7 cellular contexts compared by ENCODE assay signal in the genomic region with DNA sequence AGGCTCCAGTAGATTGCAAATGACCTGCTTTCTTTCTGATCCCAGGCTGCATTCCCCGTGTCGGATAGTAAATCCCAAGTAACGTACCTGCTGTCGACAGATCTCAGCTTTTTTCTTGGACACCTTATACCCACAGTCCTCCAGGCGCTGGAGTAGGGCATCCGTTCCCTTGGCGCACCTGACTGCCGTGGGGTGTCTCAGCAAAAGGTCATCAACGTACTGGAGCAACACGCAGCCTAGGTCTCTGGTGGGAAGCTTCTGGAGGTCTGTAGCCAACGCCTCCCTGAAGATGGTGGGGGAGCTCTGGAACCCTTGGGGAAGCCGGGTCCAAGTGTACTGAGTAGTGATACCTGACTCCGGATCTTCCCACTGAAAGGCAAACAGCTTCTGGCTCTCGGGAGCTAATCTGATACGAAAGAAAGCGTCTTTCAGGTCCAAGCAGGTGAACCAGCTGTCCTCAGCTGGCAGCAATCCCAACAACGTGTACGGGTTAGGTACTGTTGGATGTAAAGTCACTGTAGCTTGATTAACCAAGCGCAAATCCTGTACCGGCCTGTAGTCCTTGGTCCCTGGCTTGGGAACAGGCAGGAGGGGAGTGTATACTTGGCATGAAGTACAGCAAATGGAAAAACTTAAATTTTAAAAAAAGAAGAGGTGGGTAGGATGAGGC.
A peak's percentile ranks its signal among the peaks of the same experiment; 100 is the strongest.
DNase-seq lines count a peak whose midpoint lies in the region; ATAC-seq and TF ChIP-seq lines count a peak whose summit lies in the region.
"Not testable (repeated sequence)": the region's sequence is repeated elsewhere in the genome, so short reads cannot be mapped to it uniquely, and the experiment has no call there.

No MANE protein-coding gene starts in this region.

- H3K36me3 Mint-ChIP-seq in nephron (ENCODE audit: low read depth): not testable (repeated sequence)

- H3K4me1 Mint-ChIP-seq in nephron: peaks cover 10% of the 10 kb centered on the region

- not testable (repeated sequence) for H3K9me3 Mint-ChIP-seq in nephron

- peak overlapping the region in 2 of 3 experiments; percentile 65 to 78 for H3K27ac Mint-ChIP-seq in nephron

- ATAC-seq in GM19372 (IDR thresholded peaks at IDR 0.05; ENCODE audit: low read depth, unreplicated experiment): peak; percentile 31
- peak; percentile 24 for ATAC-seq in HG02763 (IDR thresholded peaks at IDR 0.05; ENCODE audit: unreplicated experiment)
- ATAC-seq in HG03280 (IDR thresholded peaks at IDR 0.05; ENCODE audit: unreplicated experiment): peak; percentile 21

- TF ChIP-seq CTCF in GM12864 (IDR thresholded peaks at IDR 0.05; ENCODE audit: low read depth, low read length, missing control alignments); nephron (IDR thresholded peaks at IDR 0.05; ENCODE audit: unreplicated experiment in 3 of 3): not testable (repeated sequence)

- peaks cover 54% of the 10 kb centered on the region for H3K27me3 Mint-ChIP-seq in nephron (ENCODE audit: low read depth)

- H3K4me3 Mint-ChIP-seq in nephron: not testable (repeated sequence)

- H3K4me3 ChIP-seq in GM12864 (ENCODE audit: low read depth, low read length): not testable (repeated sequence)

- peak; percentile 39 for DNase-seq in GM12864 (ENCODE audit: low read depth)
- DNase-seq in NCI-H2107 (lab: John Stamatoyannopoulos, UW): peak; percentile 47
- DNase-seq in activated CD8-positive, alpha-beta memory T cell treated with anti-CD3 and anti-CD28 coated beads for 24 hours: peak; percentile 48
